ENCODE assay signal across 12 cellular contexts in the genomic region with DNA sequence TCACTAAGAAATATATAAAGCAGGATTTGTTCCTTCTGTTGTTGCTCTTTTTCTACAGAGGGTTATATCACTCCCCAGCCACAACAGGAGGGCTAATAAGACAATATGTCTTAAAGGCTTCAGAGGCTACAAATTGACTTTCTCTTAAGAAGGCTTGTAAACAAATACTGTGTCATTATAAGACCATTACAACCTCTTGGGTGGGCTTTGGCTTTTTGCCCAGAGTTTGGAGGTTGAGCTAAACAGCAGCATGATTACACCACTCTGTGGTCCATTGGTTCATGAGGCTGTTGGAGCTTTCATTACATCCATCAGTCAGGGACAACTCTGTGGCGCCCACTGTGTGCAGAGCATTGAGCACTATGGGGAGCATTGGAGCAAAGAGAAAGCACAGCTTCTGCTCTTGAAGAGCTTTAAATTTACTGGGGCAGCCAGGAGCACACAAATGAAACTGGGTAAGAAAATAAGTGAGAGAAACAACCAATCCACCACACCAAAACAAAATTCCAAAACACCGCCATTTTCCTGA.
"Had no signal": no experiment of that assay in that cellular context is flagged by ENCODE, and none has a peak within 500 bp of the region (broad histone marks: within the 10 kb centered on the region; RNA-seq: fewer than 3 reads in every experiment).

No MANE protein-coding gene starts in this region.

- H3K27ac ChIP-seq: psoas muscle, right lobe of liver, spleen, transverse colon had no signal

- ATAC-seq: left lung; psoas muscle; right lobe of liver; stimulated activated naive B cell treated with anti-CD40 and anti-IgM and Interleukin-4, amounts not matched to agents 10 μg/mL and 1 μg/mL and 100 μg/mL, for 72 hours had no signal

- H3K4me3 ChIP-seq: left lung, psoas muscle, right lobe of liver, spleen, transverse colon had no signal

- H3K27me3 ChIP-seq: right lobe of liver had no signal

- H3K4me1 ChIP-seq: left lung, psoas muscle, right lobe of liver, spleen, transverse colon had no signal

- H3K36me3 ChIP-seq: left lung, right lobe of liver, spleen, transverse colon had no signal

- H3K9me3 ChIP-seq: left lung, psoas muscle, right lobe of liver, spleen, transverse colon had no signal

- DNase-seq: activated B cell treated with CpG ODN at 0.5 μM for 24 hours; activated CD4-positive, alpha-beta T cell treated with anti-CD3 and anti-CD28 coated beads, Interleukin-2, amount 10 ng/mL, durations not matched to agents 24 days and 14 days; activated naive CD4-positive, alpha-beta T cell; foreskin melanocyte; left lung; psoas muscle; right lobe of liver; spleen; stimulated activated CD4-positive, alpha-beta T cell treated with anti-CD3 and anti-CD28 coated beads, Interleukin-1b, Interleukin-23, amount 100 ng/mL, for 48 hours; stimulated activated naive B cell treated with anti-CD40 and anti-IgM and Interleukin-4, amounts not matched to agents 10 μg/mL and 1 μg/mL and 100 μg/mL, for 72 hours; substantia nigra; transverse colon had no signal
